ENCODE assay signal across 15 cellular contexts in genomic region chr12:28552472-28553061, GRCh38.
DNase-seq lines count a peak whose midpoint lies in the region; ATAC-seq and TF ChIP-seq lines count a peak whose summit lies in the region.
"Had no signal": no experiment of that assay in that cellular context is flagged by ENCODE, and none has a peak within 500 bp of the region (broad histone marks: within the 10 kb centered on the region; RNA-seq: fewer than 3 reads in every experiment).

No MANE protein-coding gene starts in this region.

- H3K4me1 ChIP-seq in Caco-2: no peaks in the 10 kb centered on the region
- peaks cover 0 to 3% (median 0%) of the 10 kb centered on the region in 4 donors for H3K4me1 ChIP-seq in right lobe of liver
- peaks cover 16% of the 10 kb centered on the region for H3K4me1 ChIP-seq in HAP-1

- in situ Hi-C loops in HAP-1 (cut with MboI; ENCODE audit: low sequenced_read_pairs): no loop called here

- H3K4me1 Mint-ChIP-seq in activated CD4-positive, alpha-beta T cell treated with anti-CD3 and anti-CD28 coated beads for 36 hours: peaks cover 12% of the 10 kb centered on the region
- no peaks in the 10 kb centered on the region for H3K4me1 Mint-ChIP-seq in Caco-2 (ENCODE audit: low read depth, unreplicated experiment)
- H3K4me1 Mint-ChIP-seq in activated CD4-positive, alpha-beta memory T cell treated with anti-CD3 and anti-CD28 coated beads, Interleukin-2, amount 10 ng/mL, durations not matched to agents 7 days and 5 days: peaks cover 11% of the 10 kb centered on the region

- H3K36me3 Mint-ChIP-seq in activated CD4-positive, alpha-beta T cell treated with anti-CD3 and anti-CD28 coated beads for 36 hours (ENCODE audit: low read depth): peaks cover 3% of the 10 kb centered on the region
- no peaks in the 10 kb centered on the region for H3K36me3 Mint-ChIP-seq in Caco-2 (ENCODE audit: insufficient read depth, unreplicated experiment)
- H3K36me3 Mint-ChIP-seq in activated CD4-positive, alpha-beta memory T cell treated with anti-CD3 and anti-CD28 coated beads, Interleukin-2, amount 10 ng/mL, durations not matched to agents 7 days and 5 days (ENCODE audit: low read depth): peaks cover 5% of the 10 kb centered on the region

- H3K27me3 Mint-ChIP-seq in activated CD4-positive, alpha-beta T cell treated with anti-CD3 and anti-CD28 coated beads for 36 hours: no peaks in the 10 kb centered on the region
- H3K27me3 Mint-ChIP-seq in Caco-2 (ENCODE audit: insufficient read depth, unreplicated experiment): no peaks in the 10 kb centered on the region
- H3K27me3 Mint-ChIP-seq in activated CD4-positive, alpha-beta memory T cell treated with anti-CD3 and anti-CD28 coated beads, Interleukin-2, amount 10 ng/mL, durations not matched to agents 7 days and 5 days: no peaks in the 10 kb centered on the region

- H3K4me3 ChIP-seq in Caco-2 (ENCODE audit: low read depth, low read length) (no peak overlapping the region), right lobe of liver (no peak overlapping the region), HAP-1 (no peak overlapping the region)
- H3K4me3 ChIP-seq: BLaER1 treated with 17β-estradiol and CSF1 and Interleukin-3, amounts not matched to agents 10 nM and 100 nM had no signal

- H3K9me3 ChIP-seq in Caco-2 (no peaks in the 10 kb centered on the region), right lobe of liver (no peaks in the 10 kb centered on the region), HAP-1 (no peaks in the 10 kb centered on the region)
- H3K9me3 ChIP-seq: BLaER1 treated with 17β-estradiol and CSF1 and Interleukin-3, amounts not matched to agents 10 nM and 100 nM had no signal

- TF ChIP-seq CTCF in Caco-2 (IDR thresholded peaks at IDR 0.05; ENCODE audit: insufficient read depth in 1 of 2, low read depth in 1 of 2, low read length in 1 of 2, severe bottlenecking in 1 of 2, unreplicated experiment in 1 of 2): no peak
- no peak for TF ChIP-seq CTCF in right lobe of liver (IDR thresholded peaks at IDR 0.05)

- H3K27ac Mint-ChIP-seq in activated CD4-positive, alpha-beta T cell treated with anti-CD3 and anti-CD28 coated beads for 36 hours: peak overlapping the region; percentile 15
- H3K27ac Mint-ChIP-seq in Caco-2 (ENCODE audit: unreplicated experiment): peak overlapping the region; percentile 10
- peak overlapping the region; percentile 11 for H3K27ac Mint-ChIP-seq in activated CD4-positive, alpha-beta memory T cell treated with anti-CD3 and anti-CD28 coated beads, Interleukin-2, amount 10 ng/mL, durations not matched to agents 7 days and 5 days
- H3K27ac Mint-ChIP-seq: H9 had no signal

- WGBS in right lobe of liver (ENCODE audit: insufficient coverage, low coverage, low lambda C conversion rate, missing lambda C conversion rate): 75% methylated on average over 3 of the region's 3 CpGs

- no peaks in the 10 kb centered on the region for H3K27me3 ChIP-seq in Caco-2 (replicated peaks; ENCODE audit: control insufficient read depth, insufficient read depth, low read length)
- no peaks in the 10 kb centered on the region for H3K27me3 ChIP-seq in right lobe of liver
- no peaks in the 10 kb centered on the region for H3K27me3 ChIP-seq in HAP-1 (ENCODE audit: low read depth)
- H3K27me3 ChIP-seq: BLaER1 treated with 17β-estradiol and CSF1 and Interleukin-3, amounts not matched to agents 10 nM and 100 nM had no signal

- no peak for DNase-seq in activated CD4-positive, alpha-beta T cell treated with anti-CD3 and anti-CD28 coated beads for 36 hours
- DNase-seq in activated CD4-positive, alpha-beta T cell treated with anti-CD3 and anti-CD28 coated beads, Interleukin-2, amount 50 U/mL, for 1 hour: no peak
- DNase-seq in Caco-2 (no peak), fibroblast of peridontal ligament (ENCODE audit: extremely low read depth) (peak; percentile 57), dedifferentiated amniotic fluid mesenchymal stem cell (ENCODE audit: extremely low spot score) (no peak), right lobe of liver (no peak), HAP-1 (ENCODE audit: low spot score in 2 of 2) (no peak)
- DNase-seq in activated CD4-positive, alpha-beta memory T cell treated with anti-CD3 and anti-CD28 coated beads, Interleukin-2, amount 10 ng/mL, durations not matched to agents 7 days and 5 days: no peak
- DNase-seq: 8988T, DMS 273 treated with DMSO at 0.1 percent for 48 hours, H9, NCI-H187 treated with DMSO at 0.1 percent for 48 hours, NCI-H2171 treated with DMSO at 0.1 percent for 48 hours, NCI-H774 had no signal

- no peaks in the 10 kb centered on the region for H3K36me3 ChIP-seq in Caco-2 (ENCODE audit: control insufficient read depth, insufficient read depth, low read length)
- H3K36me3 ChIP-seq in right lobe of liver: no peaks in the 10 kb centered on the region
- no peaks in the 10 kb centered on the region for H3K36me3 ChIP-seq in HAP-1 (replicated peaks)
- H3K36me3 ChIP-seq: BLaER1 treated with 17β-estradiol and CSF1 and Interleukin-3, amounts not matched to agents 10 nM and 100 nM had no signal

- intact Hi-C loops in activated CD4-positive, alpha-beta T cell treated with anti-CD3 and anti-CD28 coated beads for 36 hours (cut with DNase I, micrococcal nuclease): no loop called here
- intact Hi-C loops in Caco-2 (cut with micrococcal nuclease; ENCODE audit: unreplicated experiment) (no loop called here), right lobe of liver (cut with DNase I) (no loop called here)

- H3K9me3 Mint-ChIP-seq in activated CD4-positive, alpha-beta T cell treated with anti-CD3 and anti-CD28 coated beads for 36 hours (ENCODE audit: low read depth): no peaks in the 10 kb centered on the region
- H3K9me3 Mint-ChIP-seq in Caco-2 (ENCODE audit: unreplicated experiment): no peaks in the 10 kb centered on the region
- H3K9me3 Mint-ChIP-seq in activated CD4-positive, alpha-beta memory T cell treated with anti-CD3 and anti-CD28 coated beads, Interleukin-2, amount 10 ng/mL, durations not matched to agents 7 days and 5 days: no peaks in the 10 kb centered on the region
- H3K9me3 Mint-ChIP-seq: H9 had no signal

- CTCF ChIA-PET in activated CD4-positive, alpha-beta T cell treated with anti-CD3 and anti-CD28 coated beads for 36 hours (lab: Charles Lee): no interaction called here
- CTCF ChIA-PET in Caco-2 (lab: Charles Lee): no interaction called here
- CTCF ChIA-PET in activated CD4-positive, alpha-beta memory T cell treated with anti-CD3 and anti-CD28 coated beads, Interleukin-2, amount 10 ng/mL, durations not matched to agents 7 days and 5 days (lab: Charles Lee): interaction anchor here (0.6 kb wide), 1 partner anchor 765 kb away, joined by 3 read pairs; no protein-coding TSS in a partner anchor

- no TSS peak for BruUV-seq in Caco-2 (replicated peaks; lab: Mats Ljungman, UMichigan)

- ATAC-seq in activated CD4-positive, alpha-beta T cell treated with anti-CD3 and anti-CD28 coated beads for 36 hours: peak; percentile 85
- no peak for ATAC-seq in right lobe of liver

- no peak for TF ChIP-seq POLR2A in right lobe of liver (IDR thresholded peaks at IDR 0.05)

- no peak overlapping the region for H3K27ac ChIP-seq in right lobe of liver
- H3K27ac ChIP-seq: BLaER1 treated with 17β-estradiol and CSF1 and Interleukin-3, amounts not matched to agents 10 nM and 100 nM had no signal

- no peak overlapping the region for H3K4me3 Mint-ChIP-seq in activated CD4-positive, alpha-beta T cell treated with anti-CD3 and anti-CD28 coated beads for 36 hours
- no peak overlapping the region for H3K4me3 Mint-ChIP-seq in Caco-2 (ENCODE audit: unreplicated experiment)
- no peak overlapping the region for H3K4me3 Mint-ChIP-seq in activated CD4-positive, alpha-beta memory T cell treated with anti-CD3 and anti-CD28 coated beads, Interleukin-2, amount 10 ng/mL, durations not matched to agents 7 days and 5 days
- H3K4me3 Mint-ChIP-seq: H9 had no signal

- POLR2A ChIA-PET in activated CD4-positive, alpha-beta T cell treated with anti-CD3 and anti-CD28 coated beads for 36 hours (lab: Charles Lee): interaction anchor here (0.6 kb wide), 1 partner anchor 22 kb away, joined by 4 read pairs; no protein-coding TSS in a partner anchor
- POLR2A ChIA-PET in Caco-2 (lab: Charles Lee): no interaction called here
- POLR2A ChIA-PET in activated CD4-positive, alpha-beta memory T cell treated with anti-CD3 and anti-CD28 coated beads, Interleukin-2, amount 10 ng/mL, durations not matched to agents 7 days and 5 days (lab: Charles Lee): interaction anchor here (0.7 to 1.0 kb wide), 2 partner anchors 9 to 12 kb away, joined by 3 read pairs; no protein-coding TSS in a partner anchor
